In the genomic region with DNA sequence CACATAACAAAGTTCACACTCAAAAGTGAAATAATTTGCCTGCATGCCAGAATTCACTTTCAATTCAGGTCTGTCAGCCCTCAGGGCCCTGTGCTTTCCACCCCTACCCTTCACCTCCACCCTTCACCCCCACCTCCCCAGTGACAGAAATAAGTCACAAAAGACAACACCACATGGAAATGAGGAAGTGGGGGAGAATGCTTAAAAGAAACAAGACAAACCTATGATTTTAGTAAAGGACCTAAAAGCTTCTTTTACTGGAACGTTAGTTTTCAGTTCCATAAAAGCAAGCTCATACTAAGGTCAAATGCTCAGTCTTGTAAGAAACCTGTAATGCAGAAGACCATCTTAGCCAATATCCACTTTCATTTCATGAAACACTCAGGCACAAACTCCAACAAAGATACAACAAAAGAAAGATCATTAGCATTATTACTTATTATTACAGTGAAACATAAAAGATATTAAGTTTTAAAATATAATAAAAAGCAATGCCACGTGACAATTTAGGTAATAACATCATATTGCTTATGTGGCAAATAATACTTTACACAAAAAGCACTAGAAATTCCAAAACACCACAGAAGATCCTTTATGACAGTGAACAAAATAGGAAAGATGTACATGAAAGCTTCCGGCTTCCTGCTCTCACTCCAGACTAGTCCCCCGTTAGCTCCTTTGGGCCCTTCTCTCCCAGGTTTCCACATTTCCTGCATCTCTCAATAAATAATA, we compare ENCODE assay signal across 11 cellular contexts.
DNase-seq lines count a peak whose midpoint lies in the region; ATAC-seq and TF ChIP-seq lines count a peak whose summit lies in the region.
"Had no signal": no experiment of that assay in that cellular context is flagged by ENCODE, and none has a peak within 500 bp of the region (broad histone marks: within the 10 kb centered on the region; RNA-seq: fewer than 3 reads in every experiment).

No MANE protein-coding gene starts in this region.

- H3K4me1 ChIP-seq in foreskin keratinocyte (no peaks in the 10 kb centered on the region), endodermal cell (ENCODE audit: control insufficient read depth, insufficient read depth, low read length) (no peaks in the 10 kb centered on the region)
- H3K4me1 ChIP-seq: neural progenitor cell, Peyer's patch, stomach had no signal

- no peak overlapping the region for H3K9ac ChIP-seq in endodermal cell (ENCODE audit: extremely low read depth, low read length, poor library complexity, severe bottlenecking)
- H3K9ac ChIP-seq: neural progenitor cell had no signal

- H3K4me3 ChIP-seq in endodermal cell (ENCODE audit: low read length): no peak overlapping the region
- H3K4me3 ChIP-seq: neural progenitor cell, Peyer's patch, stomach had no signal

- H3K4me1 Mint-ChIP-seq in dendritic cell treated with granulocyte-macrophage colony-stimulating factor and Interleukin-4, amounts not matched to agents 40 ng/mL and 50 ng/mL, for 4 days (ENCODE audit: low read depth): peaks cover 14% of the 10 kb centered on the region
- no peaks in the 10 kb centered on the region for H3K4me1 Mint-ChIP-seq in endodermal cell

- peak overlapping the region; percentile 71 for H3K27ac Mint-ChIP-seq in dendritic cell treated with granulocyte-macrophage colony-stimulating factor and Interleukin-4, amounts not matched to agents 40 ng/mL and 50 ng/mL, for 4 days
- H3K27ac Mint-ChIP-seq in endodermal cell: no peak overlapping the region
- H3K27ac Mint-ChIP-seq: neural progenitor cell had no signal

- H3K36me3 ChIP-seq in endodermal cell (ENCODE audit: control insufficient read depth, insufficient read depth, low read length): peaks cover 12% of the 10 kb centered on the region
- H3K36me3 ChIP-seq: neural progenitor cell, Peyer's patch had no signal

- no peaks in the 10 kb centered on the region for H3K27me3 ChIP-seq in foreskin keratinocyte
- H3K27me3 ChIP-seq in endodermal cell (ENCODE audit: control insufficient read depth, insufficient read depth, low read length, poor library complexity, severe bottlenecking): no peaks in the 10 kb centered on the region
- H3K27me3 ChIP-seq: neural progenitor cell, Peyer's patch, stomach had no signal

- peak; percentile 67 for ATAC-seq in GM18873 (IDR thresholded peaks at IDR 0.05; ENCODE audit: low FRiP score, unreplicated experiment)
- peak; percentile 90 for ATAC-seq in GM21825 (IDR thresholded peaks at IDR 0.05; ENCODE audit: unreplicated experiment)
- ATAC-seq in HG03575 (IDR thresholded peaks at IDR 0.05; ENCODE audit: extremely low read depth, insufficient number of reproducible peaks, low FRiP score, unreplicated experiment): peak; percentile 47
- ATAC-seq in foreskin keratinocyte: no peak

- no peaks in the 10 kb centered on the region for H3K9me3 Mint-ChIP-seq in dendritic cell treated with granulocyte-macrophage colony-stimulating factor and Interleukin-4, amounts not matched to agents 40 ng/mL and 50 ng/mL, for 4 days
- no peaks in the 10 kb centered on the region for H3K9me3 Mint-ChIP-seq in endodermal cell
- H3K9me3 Mint-ChIP-seq: neural progenitor cell had no signal

- DNase-seq in foreskin keratinocyte (no peak), endodermal cell (no peak)
- DNase-seq in stimulated activated CD4-positive, alpha-beta T cell treated with anti-CD3 and anti-CD28 coated beads, Interleukin-4, amount 100 ng/mL, for 24 hours: no peak
- DNase-seq: H7, stomach had no signal

- H3K27ac ChIP-seq in foreskin keratinocyte (no peak overlapping the region), endodermal cell (ENCODE audit: low read depth, low read length) (no peak overlapping the region)
- H3K27ac ChIP-seq: neural progenitor cell, Peyer's patch, stomach had no signal

- WGBS in endodermal cell (ENCODE audit: insufficient coverage in 1 of 2, insufficient read length in 1 of 2), 2 experiments: 83 to 95% methylated on average over 1 to 3 of the region's 4 CpGs

- no peaks in the 10 kb centered on the region for H3K27me3 Mint-ChIP-seq in dendritic cell treated with granulocyte-macrophage colony-stimulating factor and Interleukin-4, amounts not matched to agents 40 ng/mL and 50 ng/mL, for 4 days
- no peaks in the 10 kb centered on the region for H3K27me3 Mint-ChIP-seq in endodermal cell (ENCODE audit: insufficient read depth)

- TF ChIP-seq CTCF in foreskin keratinocyte (conservative IDR thresholded peaks at IDR 0.05): no peak
- no peak for TF ChIP-seq CTCF in endodermal cell (conservative IDR thresholded peaks at IDR 0.05)

- intact Hi-C loops in dendritic cell treated with granulocyte-macrophage colony-stimulating factor and Interleukin-4, amounts not matched to agents 40 ng/mL and 50 ng/mL, for 4 days (cut with micrococcal nuclease): no loop called here

- no peaks in the 10 kb centered on the region for H3K9me3 ChIP-seq in endodermal cell (ENCODE audit: control insufficient read depth, low read length)
- H3K9me3 ChIP-seq: Peyer's patch, stomach had no signal

- H3K36me3 Mint-ChIP-seq in dendritic cell treated with granulocyte-macrophage colony-stimulating factor and Interleukin-4, amounts not matched to agents 40 ng/mL and 50 ng/mL, for 4 days (ENCODE audit: low read depth): peaks cover 15% of the 10 kb centered on the region
- peaks cover 18% of the 10 kb centered on the region for H3K36me3 Mint-ChIP-seq in endodermal cell (ENCODE audit: low read depth)

- H3K4me3 Mint-ChIP-seq in dendritic cell treated with granulocyte-macrophage colony-stimulating factor and Interleukin-4, amounts not matched to agents 40 ng/mL and 50 ng/mL, for 4 days: peak overlapping the region; percentile 33
- no peak overlapping the region for H3K4me3 Mint-ChIP-seq in endodermal cell
- H3K4me3 Mint-ChIP-seq: neural progenitor cell had no signal
